ENCODE assay signal across 2 cellular contexts in genomic region chr10:73388228-73388627, GRCh38.
A peak's percentile ranks its signal among the peaks of the same experiment; 100 is the strongest.
TF ChIP-seq lines count a peak whose summit lies in the region.

No MANE protein-coding gene starts in this region.

TF ChIP-seq in A549, 52 proteins besides CTCF, POLR2A, EP300 and RAD21:
- TF ChIP-seq KDM1A (IDR thresholded peaks at IDR 0.05; ENCODE audit: low read depth), result no peak
- peak; percentile 83 for TF ChIP-seq MAFK (IDR thresholded peaks at IDR 0.05; ENCODE audit: partially characterized antibody)

TF ChIP-seq in IMR-90, 13 proteins besides CTCF, POLR2A, EP300 and RAD21:
- peak; percentile 76 for TF ChIP-seq MAFK (IDR thresholded peaks at IDR 0.05; ENCODE audit: low read depth, low read length)
- no peak for TF ChIP-seq CHD1 (IDR thresholded peaks at IDR 0.05; ENCODE audit: low read depth, low read length)
- no peak for TF ChIP-seq SMC3 (IDR thresholded peaks at IDR 0.05; ENCODE audit: low read depth, low read length)
